In the genomic region with DNA sequence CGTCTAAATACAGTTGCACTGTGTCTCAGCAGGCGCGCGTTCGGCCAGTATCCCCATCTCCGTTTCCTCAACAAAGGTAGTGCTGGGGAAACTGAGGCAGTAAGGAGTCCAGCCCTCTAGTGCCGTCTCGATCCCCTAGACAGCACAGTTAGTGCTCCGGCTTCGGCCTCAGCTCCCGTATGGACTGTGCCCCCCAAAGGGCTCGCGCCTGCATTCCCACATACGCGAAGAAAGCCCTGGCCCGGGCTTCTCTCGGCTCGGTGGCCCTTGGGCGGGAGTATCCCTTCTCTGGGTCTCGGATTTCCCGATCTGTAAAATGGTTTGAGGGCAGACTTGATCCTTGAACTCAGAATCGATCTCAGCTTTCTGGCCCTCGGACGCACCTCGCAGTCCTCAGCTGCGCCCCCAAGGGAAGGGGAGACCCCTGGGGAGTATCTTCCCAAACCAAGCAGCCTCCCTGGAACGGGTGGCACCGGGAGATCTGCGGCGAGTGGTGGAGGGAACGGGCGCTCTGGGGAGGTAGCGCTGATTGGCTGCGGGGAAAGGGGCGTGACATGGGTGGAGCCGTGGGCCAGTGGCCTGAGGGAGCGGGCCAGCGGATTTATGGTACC, we compare ENCODE assay signal across 1 cellular context.
TF ChIP-seq lines count a peak whose summit lies in the region.

No MANE protein-coding gene starts in this region.

TF ChIP-seq in SK-N-SH, 30 proteins besides CTCF, POLR2A, EP300 and RAD21:
- TF ChIP-seq FOXJ3 (CRISPR knock-in tag; IDR thresholded peaks at IDR 0.05) (no peak), POLR2AphosphoS5 (IDR thresholded peaks at IDR 0.05; ENCODE audit: low read depth, low read length) (peak; percentile 83), NRF1 (IDR thresholded peaks at IDR 0.05; ENCODE audit: low read depth, low read length) (no peak), FOXM1 (IDR thresholded peaks at IDR 0.05; ENCODE audit: low read depth) (no peak), MXI1 (IDR thresholded peaks at IDR 0.05; ENCODE audit: low read depth, low read length) (peak; percentile 56; the same call in 1 of the 2 replicates), RFX5 (IDR thresholded peaks at IDR 0.05; ENCODE audit: low read length) (no peak), TAF1 (IDR thresholded peaks at IDR 0.05; ENCODE audit: borderline replicate concordance, low read depth, low read length) (0 out of 2 replicates have a peak, but pooled peaks have one; percentile 39), CHD2 (IDR thresholded peaks at IDR 0.05; ENCODE audit: low read length, partially characterized antibody) (peak; percentile 21), TCF12 (IDR thresholded peaks at IDR 0.05) (no peak), SMC3 (IDR thresholded peaks at IDR 0.05; ENCODE audit: low read depth, low read length) (no peak)
- TF ChIP-seq, protein P1, sequence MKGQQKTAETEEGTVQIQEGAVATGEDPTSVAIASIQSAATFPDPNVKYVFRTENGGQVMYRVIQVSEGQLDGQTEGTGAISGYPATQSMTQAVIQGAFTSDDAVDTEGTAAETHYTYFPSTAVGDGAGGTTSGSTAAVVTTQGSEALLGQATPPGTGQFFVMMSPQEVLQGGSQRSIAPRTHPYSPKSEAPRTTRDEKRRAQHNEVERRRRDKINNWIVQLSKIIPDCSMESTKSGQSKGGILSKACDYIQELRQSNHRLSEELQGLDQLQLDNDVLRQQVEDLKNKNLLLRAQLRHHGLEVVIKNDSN (IDR thresholded peaks at IDR 0.05; ENCODE audit: borderline replicate concordance, low read depth): no peak
- TF ChIP-seq, protein P2, sequence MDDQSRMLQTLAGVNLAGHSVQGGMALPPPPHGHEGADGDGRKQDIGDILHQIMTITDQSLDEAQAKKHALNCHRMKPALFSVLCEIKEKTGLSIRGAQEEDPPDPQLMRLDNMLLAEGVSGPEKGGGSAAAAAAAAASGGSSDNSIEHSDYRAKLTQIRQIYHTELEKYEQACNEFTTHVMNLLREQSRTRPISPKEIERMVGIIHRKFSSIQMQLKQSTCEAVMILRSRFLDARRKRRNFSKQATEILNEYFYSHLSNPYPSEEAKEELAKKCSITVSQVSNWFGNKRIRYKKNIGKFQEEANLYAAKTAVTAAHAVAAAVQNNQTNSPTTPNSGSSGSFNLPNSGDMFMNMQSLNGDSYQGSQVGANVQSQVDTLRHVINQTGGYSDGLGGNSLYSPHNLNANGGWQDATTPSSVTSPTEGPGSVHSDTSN (IDR thresholded peaks at IDR 0.05): 0 out of 2 replicates have a peak, but pooled peaks have one; percentile 22
